19 cellular contexts compared by ENCODE assay signal in the genomic region with DNA sequence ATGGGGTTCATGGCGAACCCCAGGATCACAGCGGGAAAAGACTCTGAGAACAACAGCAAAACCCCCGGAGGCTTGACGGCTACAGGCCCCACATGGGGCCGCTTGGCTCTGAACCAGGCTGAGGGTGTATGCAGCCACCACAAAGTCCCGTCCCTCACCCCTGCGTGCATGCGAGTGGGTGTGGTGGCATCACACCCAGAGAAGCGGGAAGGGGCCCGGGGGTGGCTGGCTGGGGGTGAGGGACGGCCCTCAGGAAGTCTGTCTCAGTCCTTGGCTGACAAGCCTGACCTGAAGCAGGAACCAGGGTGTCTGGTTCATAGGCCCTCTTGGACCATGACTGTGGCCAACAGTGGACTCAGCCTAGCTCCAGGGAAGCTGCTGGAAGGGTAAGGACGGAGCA.
"Had no signal": no experiment of that assay in that cellular context is flagged by ENCODE, and none has a peak within 500 bp of the region (broad histone marks: within the 10 kb centered on the region; RNA-seq: fewer than 3 reads in every experiment).

No MANE protein-coding gene starts in this region.

- H3K9me3 Mint-ChIP-seq: activated CD4-positive, alpha-beta T cell treated with anti-CD3 and anti-CD28 coated beads, Interleukin-2, amount 10 ng/mL, durations not matched to agents 24 days and 14 days; activated naive CD8-positive, alpha-beta T cell treated with anti-CD3 and anti-CD28 coated beads for 36 hours; activated T-cell treated with anti-CD3 and anti-CD28 coated beads, Interleukin-2, amount 50 U/mL, for 72 hours; brain; central memory CD8-positive, alpha-beta T cell; nephron; WTC11 had no signal

- DNase-seq: activated CD4-positive, alpha-beta T cell treated with anti-CD3 and anti-CD28 coated beads, Interleukin-2, amount 10 ng/mL, durations not matched to agents 24 days and 14 days; activated CD8-positive, alpha-beta memory T cell treated with anti-CD3 and anti-CD28 coated beads, Interleukin-2, amount 50 U/mL, for 48 hours; activated gamma-delta T cell treated with Interleukin-2 at 50 U/mL for 16 hours; activated naive CD8-positive, alpha-beta T cell treated with anti-CD3 and anti-CD28 coated beads for 36 hours; activated T-cell treated with anti-CD3 and anti-CD28 coated beads, Interleukin-2, amount 50 U/mL, for 72 hours; amygdala; cortex of kidney; effector CD8-positive, alpha-beta T cell; foreskin melanocyte; occipital lobe; stimulated activated CD4-positive, alpha-beta T cell treated with anti-CD3 and anti-CD28 coated beads, Interleukin-12 subunit alpha, Interleukin-12 subunit beta, amount 100 ng/mL, for 4 hours; stimulated activated CD4-positive, alpha-beta T cell treated with anti-CD3 and anti-CD28 coated beads, Interleukin-2, amount 100 ng/mL, for 24 hours had no signal

- H3K36me3 Mint-ChIP-seq: activated naive CD8-positive, alpha-beta T cell treated with anti-CD3 and anti-CD28 coated beads for 36 hours; brain; WTC11 had no signal

- H3K27me3 Mint-ChIP-seq: activated CD4-positive, alpha-beta T cell treated with anti-CD3 and anti-CD28 coated beads, Interleukin-2, amount 10 ng/mL, durations not matched to agents 24 days and 14 days; activated naive CD8-positive, alpha-beta T cell treated with anti-CD3 and anti-CD28 coated beads for 36 hours; brain; central memory CD8-positive, alpha-beta T cell had no signal

- H3K4me1 ChIP-seq: prostate gland had no signal

- H3K4me1 Mint-ChIP-seq: activated CD4-positive, alpha-beta T cell treated with anti-CD3 and anti-CD28 coated beads, Interleukin-2, amount 10 ng/mL, durations not matched to agents 24 days and 14 days; activated naive CD8-positive, alpha-beta T cell treated with anti-CD3 and anti-CD28 coated beads for 36 hours; central memory CD8-positive, alpha-beta T cell had no signal

- H3K27me3 ChIP-seq: left lung had no signal

- H3K27ac ChIP-seq: left lung, prostate gland, thoracic aorta had no signal

- H3K4me3 ChIP-seq: left lung, prostate gland, thoracic aorta had no signal

- H3K4me3 Mint-ChIP-seq: activated CD4-positive, alpha-beta T cell treated with anti-CD3 and anti-CD28 coated beads, Interleukin-2, amount 10 ng/mL, durations not matched to agents 24 days and 14 days; activated naive CD8-positive, alpha-beta T cell treated with anti-CD3 and anti-CD28 coated beads for 36 hours; activated T-cell treated with anti-CD3 and anti-CD28 coated beads, Interleukin-2, amount 50 U/mL, for 72 hours; brain; central memory CD8-positive, alpha-beta T cell; nephron; WTC11 had no signal

- H3K36me3 ChIP-seq: prostate gland, thoracic aorta had no signal

- H3K27ac Mint-ChIP-seq: activated CD4-positive, alpha-beta T cell treated with anti-CD3 and anti-CD28 coated beads, Interleukin-2, amount 10 ng/mL, durations not matched to agents 24 days and 14 days; activated naive CD8-positive, alpha-beta T cell treated with anti-CD3 and anti-CD28 coated beads for 36 hours; activated T-cell treated with anti-CD3 and anti-CD28 coated beads, Interleukin-2, amount 50 U/mL, for 72 hours; brain; nephron; WTC11 had no signal

- H3K9me3 ChIP-seq: left lung, prostate gland, thoracic aorta had no signal
